In genomic region chr9:83992407-83992806, GRCh38 we compare ENCODE assay signal across 16 cellular contexts. TPM values are rescaled to one million over a fixed set of nuclear protein-coding genes. Genes with fewer than 3 reads are reported as not detected.
A peak's percentile ranks its signal among the peaks of the same experiment; 100 is the strongest.
DNase-seq lines count a peak whose midpoint lies in the region; ATAC-seq, FAIRE-seq and TF ChIP-seq lines count a peak whose summit lies in the region.
"Had no signal": no experiment of that assay in that cellular context is flagged by ENCODE, and none has a peak within 500 bp of the region (broad histone marks: within the 10 kb centered on the region; RNA-seq: fewer than 3 reads in every experiment).

No MANE protein-coding gene starts in this region.

- H3K4me3 ChIP-seq in A549 (no peak overlapping the region), PC-3 (ENCODE audit: low read length) (no peak overlapping the region), foreskin fibroblast (ENCODE audit: low read depth in 1 of 2, low read length in 2 of 2) (no peak overlapping the region)
- H3K4me3 ChIP-seq: transverse colon had no signal

- no peaks in the 10 kb centered on the region for H3F3A ChIP-seq in PC-3 (ENCODE audit: low read length, unreplicated experiment)

- intact Hi-C loops in PC-3 (cut with micrococcal nuclease), result loop anchor here (1.0 to 5.0 kb wide), 2 partner anchors 180 to 269 kb away; no protein-coding TSS in a partner anchor

- no peak overlapping the region for H2AFZ ChIP-seq in PC-3 (ENCODE audit: low read length)

- no peak overlapping the region for H3K9ac ChIP-seq in PC-3 (ENCODE audit: low read length)

- TF ChIP-seq RAD21 in A549 (conservative IDR thresholded peaks at IDR 0.05 in 1 of 2, IDR thresholded peaks at IDR 0.05 in 1 of 2), result peak; percentile 24 to 30; a peak in 3 of 5 replicates

- H3K4me1 ChIP-seq in A549 (peaks cover 12% of the 10 kb centered on the region; the same call in 2 of the 3 replicates), PC-3 (ENCODE audit: insufficient read depth, low read length) (peaks cover 12% of the 10 kb centered on the region)

- CTCF ChIA-PET in A549 (lab: Yijun Ruan, JAX), result interaction anchor here (0.6 to 1.4 kb wide), 5 partner anchors 12 to 268 kb away, joined by 3 to 10 read pairs (median 3); partner anchors contain the start of genes HNRNPK and RMI1
- CTCF ChIA-PET in PC-3 (lab: Charles Lee), result no interaction called here

- H3K9me3 ChIP-seq in A549, result no peaks in the 10 kb centered on the region
- no peaks in the 10 kb centered on the region for H3K9me3 ChIP-seq in PC-3 (ENCODE audit: low read length)
- H3K9me3 ChIP-seq: transverse colon had no signal

- no peaks in the 10 kb centered on the region for H4K20me1 ChIP-seq in PC-3 (ENCODE audit: low read length)

- no peaks in the 10 kb centered on the region for H3K36me3 ChIP-seq in PC-3 (ENCODE audit: low read depth, low read length)
- H3K36me3 ChIP-seq: transverse colon had no signal

- H3K4me2 ChIP-seq in A549 (peak overlapping the region; percentile 30; the same call in 2 of the 3 replicates), PC-3 (ENCODE audit: low read length) (no peak overlapping the region)

- H3K79me2 ChIP-seq in PC-3 (ENCODE audit: low read length), result peaks cover 12% of the 10 kb centered on the region

- no peak for TF ChIP-seq EP300 in A549 (IDR thresholded peaks at IDR 0.05)

- ATAC-seq in A549 (peak; percentile 50 to 70; a peak in 4 of 6 replicates), PC-3 (peak; percentile 78), HG02870 (IDR thresholded peaks at IDR 0.05; ENCODE audit: unreplicated experiment) (no peak), HG02623 (IDR thresholded peaks at IDR 0.05; ENCODE audit: unreplicated experiment) (no peak)

- POLR2A ChIA-PET in A549 (lab: Yijun Ruan, JAX), result no interaction called here
- POLR2A ChIA-PET in PC-3 (lab: Charles Lee; ENCODE audit: unreplicated experiment), result no interaction called here

- peak in 1 of 2 experiments; percentile 53 for DNase-seq in A549 (ENCODE audit: low read depth in 1 of 2, low spot score in 1 of 2)
- DNase-seq in H54 (ENCODE audit: insufficient read length, low spot score), result no peak
- DNase-seq in PC-3, result peak; percentile 64
- peak; percentile 40 to 70 for DNase-seq in foreskin fibroblast
- DNase-seq in AML-193 (lab: John Stamatoyannopoulos, UW), result no peak
- DNase-seq in NCI-H2081 treated with DMSO at 0.1 percent for 48 hours (lab: John Stamatoyannopoulos, UW), result no peak
- DNase-seq: activated CD4-positive, alpha-beta T cell treated with anti-CD3 and anti-CD28 coated beads, Interleukin-2, amount 50 U/mL, for 1 hour; DND-41; H9; NCI-H1105 treated with DMSO at 0.1 percent for 48 hours; NCI-H526 treated with DMSO at 0.1 percent for 48 hours; stimulated activated CD4-positive, alpha-beta T cell treated with anti-CD3 and anti-CD28 coated beads, Interleukin-1b, Interleukin-23, amount 100 ng/mL, for 48 hours; transverse colon had no signal

- no peaks in the 10 kb centered on the region for H3K9me2 ChIP-seq in PC-3 (replicated peaks; ENCODE audit: low read length)

- WGBS in A549 (ENCODE audit: missing lambda C conversion rate), result 4% methylated on average over 1 of the region's 1 CpG

- no peaks in the 10 kb centered on the region for H3K27me3 ChIP-seq in PC-3 (ENCODE audit: low read length)
- H3K27me3 ChIP-seq: transverse colon had no signal

- no TSS peak for BruUV-seq in PC-3 (replicated peaks; lab: Mats Ljungman, UMichigan)

- FAIRE-seq in A549 (lab: Jason Lieb, UNC), result no peak
- FAIRE-seq in H54 (lab: Jason Lieb, UNC), result peak; percentile 89
- FAIRE-seq: keratinocyte had no signal

- TF ChIP-seq CTCF in A549 (IDR thresholded peaks at IDR 0.05) (peak; percentile 19; the same call in 2 of the 3 replicates), PC-3 (conservative IDR thresholded peaks at IDR 0.05; ENCODE audit: low read depth, low read length) (peak; percentile 46; the same call in 1 of the 2 replicates), foreskin fibroblast (IDR thresholded peaks at IDR 0.05; ENCODE audit: low read depth, low read length) (no peak)

- TF ChIP-seq POLR2A in A549 (IDR thresholded peaks at IDR 0.05; ENCODE audit: low read length), result no peak
- no peak for TF ChIP-seq POLR2A in H54 (IDR thresholded peaks at IDR 0.05; ENCODE audit: low read depth, low read length)

- 0 out of 6 replicates have a peak overlapping the region, but pooled peaks of 1 of the 2 experiments have one; percentile 24 for H3K27ac ChIP-seq in A549
- no peak overlapping the region for H3K27ac ChIP-seq in PC-3 (ENCODE audit: low read length)

TF ChIP-seq in A549, 52 proteins besides CTCF, POLR2A, EP300 and RAD21:
- TF ChIP-seq FOSL2 (IDR thresholded peaks at IDR 0.05) (no peak), FOSL2 (CRISPR knock-in tag; IDR thresholded peaks at IDR 0.05) (peak; percentile 41), NR3C1 (IDR thresholded peaks at IDR 0.05) (no peak)
TF ChIP-seq in A549: peak in this region for 1.

RNA-seq across cellular contexts. Expression of gene RMI1, which starts 11.8 kb away (rescaled TPM):
- 7.4 and 14.0 TPM in 2 replicates for polyA plus RNA-seq in A549 (2011; rRNA removed)
- polyA plus RNA-seq in A549 (2012; cell fraction: cytosol; rRNA removed), result 2.0 TPM in 2 replicates
- 0.72 and 2.1 TPM in 2 replicates for polyA plus RNA-seq in A549 (2012; cell fraction: nucleus; rRNA removed)
- polyA plus RNA-seq in A549 (2017; fragmentation: RNase III; extraction: RNeasy Plus Mini Kit Qiagen cat#74134 plus additional on column Dnase treatment), result 15.2 to 17.1 TPM (median 17.0 TPM) in 3 replicates
- polyA minus RNA-seq in A549 (2011; rRNA and poly(A)+ RNA removed), result 4.7 and 5.9 TPM in 2 replicates
- total RNA-seq in PC-3 (2014; rRNA removed), result 5.0 and 6.2 TPM in 2 replicates

RNA-seq across cellular contexts. Expression of gene HNRNPK, which starts 12.4 kb away (rescaled TPM):
- polyA plus RNA-seq in A549 (2011; rRNA removed) (603 and 699 TPM in 2 replicates), A549 (2017; fragmentation: RNase III; extraction: RNeasy Plus Mini Kit Qiagen cat#74134 plus additional on column Dnase treatment) (682 to 695 TPM (median 682 TPM) in 3 replicates)
- polyA plus RNA-seq in A549 (2012; cell fraction: cytosol; rRNA removed), result 403 and 446 TPM in 2 replicates
- 468 and 521 TPM in 2 replicates for polyA plus RNA-seq in A549 (2012; cell fraction: nucleus; rRNA removed)
- 499 and 689 TPM in 2 replicates for polyA minus RNA-seq in A549 (2011; rRNA and poly(A)+ RNA removed)
- total RNA-seq in PC-3 (2014; rRNA removed), result 550 and 583 TPM in 2 replicates

Comparison
In these comparisons a context has a peak if more than half of its experiments do, and no peak if none do; other contexts are left out.
1. ATAC-seq: peak in A549 (2 of 2) and PC-3 (single experiment); none in HG02870 (single experiment) and HG02623 (single experiment).
2. DNase-seq: peak in PC-3 (single experiment) and foreskin fibroblast (2 of 2); none in H54 (single experiment), AML-193 (0 of 2) and NCI-H2081 treated with DMSO at 0.1 percent for 48 hours (single experiment).